Comparison of ENCODE assay signal across 8 cellular contexts in genomic region chr6:43636312-43636667, GRCh38. TPM values are rescaled to one million over a fixed set of nuclear protein-coding genes. Genes with fewer than 3 reads are reported as not detected.
A peak's percentile ranks its signal among the peaks of the same experiment; 100 is the strongest.
DNase-seq lines count a peak whose midpoint lies in the region; ATAC-seq, FAIRE-seq and TF ChIP-seq lines count a peak whose summit lies in the region.

No MANE protein-coding gene starts in this region.

- intact Hi-C loops in ascending aorta (cut with DNase I) = no loop called here

- H3K9ac ChIP-seq in HUES6 (ENCODE audit: low read length) = peak overlapping the region; percentile 92

- no peak for TF ChIP-seq POLR2A in H54 (IDR thresholded peaks at IDR 0.05; ENCODE audit: low read depth, low read length)

- H3K27me3 ChIP-seq in HUES6 (ENCODE audit: control insufficient read depth, insufficient read depth, low read length) (no peaks in the 10 kb centered on the region), ascending aorta (no peaks in the 10 kb centered on the region), kidney epithelial cell (ENCODE audit: control insufficient read depth, insufficient read depth, low read length) (no peaks in the 10 kb centered on the region), thymus (ENCODE audit: control insufficient read depth, insufficient read depth) (no peaks in the 10 kb centered on the region)

- FAIRE-seq in H54 (lab: Jason Lieb, UNC) = no peak

- H3K36me3 ChIP-seq in HUES6 (ENCODE audit: control insufficient read depth, insufficient read depth, low read length) (peaks cover 33% of the 10 kb centered on the region), ascending aorta (peaks cover 14 to 34% of the 10 kb centered on the region in 2 donors), kidney epithelial cell (ENCODE audit: control insufficient read depth, insufficient read depth, low read length) (no peaks in the 10 kb centered on the region), thymus (ENCODE audit: control insufficient read depth, insufficient read depth) (peaks cover 28% of the 10 kb centered on the region)

- WGBS in thymus = 39% methylated on average over 7 of the region's 7 CpGs

- H3K27ac ChIP-seq in HUES6 (ENCODE audit: low read depth, low read length) = no peak overlapping the region; the same call in 1 of the 2 replicates
- peak overlapping the region; percentile 80 to 86 for H3K27ac ChIP-seq in ascending aorta
- H3K27ac ChIP-seq in thymus (ENCODE audit: low read depth) = peak overlapping the region; percentile 91

- H3K4me3 ChIP-seq in GM12864 (ENCODE audit: low read depth, low read length) (peak overlapping the region; percentile 72), HUES6 (ENCODE audit: low read depth, low read length) (peak overlapping the region; percentile 95), ascending aorta (peak overlapping the region; percentile 89 to 91), kidney epithelial cell (ENCODE audit: low read depth, low read length) (peak overlapping the region; percentile 69), thymus (ENCODE audit: low read length) (peak overlapping the region; percentile 93)

- DNase-seq in GM12864 (ENCODE audit: low read depth) (no peak), ascending aorta (ENCODE audit: low spot score in 2 of 2) (no peak), kidney epithelial cell (ENCODE audit: low read depth) (no peak), NCI-H1930 (lab: John Stamatoyannopoulos, UW) (no peak), H54 (ENCODE audit: insufficient read length, low spot score) (no peak)

- no peak for ATAC-seq in HG02678 (IDR thresholded peaks at IDR 0.05; ENCODE audit: unreplicated experiment)

- peaks cover 4% of the 10 kb centered on the region for H3K4me1 ChIP-seq in HUES6 (ENCODE audit: control insufficient read depth, insufficient read depth, low read length)
- peaks cover 0 to 14% of the 10 kb centered on the region in 2 donors for H3K4me1 ChIP-seq in ascending aorta
- H3K4me1 ChIP-seq in thymus (ENCODE audit: control insufficient read depth, insufficient read depth, low read length) = peaks cover 14% of the 10 kb centered on the region

- TF ChIP-seq CTCF in GM12864 (IDR thresholded peaks at IDR 0.05; ENCODE audit: low read depth, low read length, missing control alignments) = no peak
- no peak for TF ChIP-seq CTCF in ascending aorta (IDR thresholded peaks at IDR 0.05)
- TF ChIP-seq CTCF in kidney epithelial cell (IDR thresholded peaks at IDR 0.05; ENCODE audit: insufficient read depth, low read length, poor library complexity, severe bottlenecking) = no peak

- H3K9me3 ChIP-seq in HUES6 (ENCODE audit: control insufficient read depth, insufficient read depth, low read depth, low read length) (no peaks in the 10 kb centered on the region), ascending aorta (no peaks in the 10 kb centered on the region), thymus (ENCODE audit: control insufficient read depth) (no peaks in the 10 kb centered on the region)

RNA-seq across cellular contexts. Expression of gene MAD2L1BP, which starts 0.7 kb away (rescaled TPM):
- total RNA-seq in ascending aorta = 15.0 TPM
- total RNA-seq in kidney epithelial cell = 39.4 and 68.0 TPM in 2 replicates
- polyA plus RNA-seq in thymus = 33.9 TPM

RNA-seq across cellular contexts. Expression of gene GTPBP2, which starts 7.2 kb away (rescaled TPM):
- total RNA-seq in ascending aorta = 30.7 TPM
- total RNA-seq in kidney epithelial cell = 96.5 and 100 TPM in 2 replicates
- 60.0 TPM for polyA plus RNA-seq in thymus

RNA-seq across cellular contexts. Expression of gene RSPH9, which starts 8.5 kb away (rescaled TPM):
- total RNA-seq in ascending aorta (not detected), kidney epithelial cell (0.08 and 0.41 TPM in 2 replicates)
- 0.25 TPM for polyA plus RNA-seq in thymus

RNA-seq across cellular contexts. Expression of gene MRPS18A, which starts 51.3 kb away (rescaled TPM):
- 29.8 TPM for total RNA-seq in ascending aorta
- total RNA-seq in kidney epithelial cell = 76.1 and 78.9 TPM in 2 replicates
- polyA plus RNA-seq in thymus = 28.1 TPM
